In genomic region chr12:114481200-114481535, GRCh38 we compare ENCODE assay signal across 16 cellular contexts.
A peak's percentile ranks its signal among the peaks of the same experiment; 100 is the strongest.
DNase-seq lines count a peak whose midpoint lies in the region; ATAC-seq lines count a peak whose summit lies in the region.
"Had no signal": no experiment of that assay in that cellular context is flagged by ENCODE, and none has a peak within 500 bp of the region (broad histone marks: within the 10 kb centered on the region; RNA-seq: fewer than 3 reads in every experiment).

No MANE protein-coding gene starts in this region.

- H3K4me1 Mint-ChIP-seq in naive thymus-derived CD4-positive, alpha-beta T cell, result peaks cover 0 to 23% (median 12%) of the 10 kb centered on the region in 7 donors

- peaks cover 0 to 3% (median 3%) of the 10 kb centered on the region in 5 donors for H3K36me3 Mint-ChIP-seq in naive thymus-derived CD4-positive, alpha-beta T cell

- H3K27me3 ChIP-seq in ACC112 (ENCODE audit: insufficient read depth, low read length), result peaks cover 64% of the 10 kb centered on the region
- peaks cover 0 to 24% of the 10 kb centered on the region in 2 donors for H3K27me3 ChIP-seq in naive thymus-derived CD4-positive, alpha-beta T cell (ENCODE audit: control insufficient read depth in 2 of 2, insufficient read depth in 2 of 2, low read length in 2 of 2)
- H3K27me3 ChIP-seq: ovary had no signal

- intact Hi-C loops in naive thymus-derived CD4-positive, alpha-beta T cell (cut with micrococcal nuclease), result no loop called here

- H3K4me3 Mint-ChIP-seq in naive thymus-derived CD4-positive, alpha-beta T cell, result peak overlapping the region in 6 of 10 donors; percentile 3 to 79 (median 70)

- H3K4me1 ChIP-seq in ACC112 (ENCODE audit: control insufficient read depth, insufficient read depth, low read length, unreplicated experiment), result peaks cover 4% of the 10 kb centered on the region
- H3K4me1 ChIP-seq in naive thymus-derived CD4-positive, alpha-beta T cell (ENCODE audit: control insufficient read depth in 2 of 2, insufficient read depth in 2 of 2, low read length in 2 of 2), result peaks cover 0 to 7% of the 10 kb centered on the region in 2 donors

- CTCF ChIA-PET in naive thymus-derived CD4-positive, alpha-beta T cell (lab: Charles Lee), result interaction anchor here (0.6 kb wide), 1 partner anchor 12 kb away, joined by 6 read pairs; no protein-coding TSS in a partner anchor

- no peak overlapping the region for H2AFZ ChIP-seq in ACC112 (ENCODE audit: low read length, unreplicated experiment)

- H3K9me3 Mint-ChIP-seq in naive thymus-derived CD4-positive, alpha-beta T cell, result peaks cover 0 to 12% (median 4%) of the 10 kb centered on the region in 11 donors

- DNase-seq in GM03348 (ENCODE audit: low spot score), result peak; percentile 27
- DNase-seq in ecto neural progenitor cell (ENCODE audit: low spot score), result peak; percentile 52
- no peak for DNase-seq in naive thymus-derived CD4-positive, alpha-beta T cell
- DNase-seq in NCI-H2227 treated with DMSO at 0.1 percent for 48 hours (lab: John Stamatoyannopoulos, UW), result no peak
- DNase-seq in SIG-M5 treated with dmso at 0.1 percent for 504 hours (lab: John Stamatoyannopoulos, UW; ENCODE audit: unreplicated experiment), result no peak
- DNase-seq: activated effector memory CD4-positive, alpha-beta T cell treated with Interleukin-2 at 50 U/mL for 16 hours; aorta; cortex of kidney; ovary; stimulated activated CD4-positive, alpha-beta T cell treated with anti-CD3 and anti-CD28 coated beads, Interleukin-12 subunit alpha, Interleukin-12 subunit beta, amount 100 ng/mL, for 4 hours; stomach had no signal

- H3K36me3 ChIP-seq in ACC112 (ENCODE audit: insufficient read depth, low read length), result no peaks in the 10 kb centered on the region
- no peaks in the 10 kb centered on the region for H3K36me3 ChIP-seq in naive thymus-derived CD4-positive, alpha-beta T cell (ENCODE audit: control insufficient read depth in 2 of 3, insufficient read depth in 3 of 3, low read length in 3 of 3)
- H3K36me3 ChIP-seq: esophagus muscularis mucosa, ovary, stomach had no signal

- H3K4me3 ChIP-seq in ACC112 (ENCODE audit: low read depth, low read length), result peak overlapping the region; percentile 71; the same call in 1 of the 2 replicates
- H3K4me3 ChIP-seq in naive thymus-derived CD4-positive, alpha-beta T cell (ENCODE audit: low read length), result no peak overlapping the region
- H3K4me3 ChIP-seq: ovary had no signal

- no peak overlapping the region for H3K27ac Mint-ChIP-seq in naive thymus-derived CD4-positive, alpha-beta T cell

- no peaks in the 10 kb centered on the region for H3K79me2 ChIP-seq in ACC112 (ENCODE audit: control insufficient read depth, insufficient read depth, low read length, unreplicated experiment)

- no peak for ATAC-seq in naive thymus-derived CD4-positive, alpha-beta T cell
- ATAC-seq in GM19452 (IDR thresholded peaks at IDR 0.05; ENCODE audit: unreplicated experiment) (no peak), GM18907 (IDR thresholded peaks at IDR 0.05; ENCODE audit: unreplicated experiment) (no peak)

- no peaks in the 10 kb centered on the region for H3K9me3 ChIP-seq in naive thymus-derived CD4-positive, alpha-beta T cell (ENCODE audit: control insufficient read depth in 2 of 3, low read length in 3 of 3)
- H3K9me3 ChIP-seq: ovary had no signal

- peaks cover 53 to 61% (median 56%) of the 10 kb centered on the region in 5 donors for H3K27me3 Mint-ChIP-seq in naive thymus-derived CD4-positive, alpha-beta T cell

- H3K27ac ChIP-seq in ACC112 (ENCODE audit: low read depth, low read length), result no peak overlapping the region
- H3K27ac ChIP-seq in naive thymus-derived CD4-positive, alpha-beta T cell (ENCODE audit: low read depth, low read length), result no peak overlapping the region
- H3K27ac ChIP-seq: C4-2B, esophagus muscularis mucosa, ovary, stomach had no signal

- POLR2A ChIA-PET in naive thymus-derived CD4-positive, alpha-beta T cell (lab: Charles Lee), result no interaction called here

Comparison
In these comparisons a context has a peak if more than half of its experiments do, and no peak if none do; other contexts are left out.
1. DNase-seq: peak in GM03348 (single experiment) and ecto neural progenitor cell (single experiment); none in naive thymus-derived CD4-positive, alpha-beta T cell (0 of 9), NCI-H2227 treated with DMSO at 0.1 percent for 48 hours (single experiment) and SIG-M5 treated with dmso at 0.1 percent for 504 hours (single experiment).